Comparison of ENCODE assay signal across 8 cellular contexts in the genomic region with DNA sequence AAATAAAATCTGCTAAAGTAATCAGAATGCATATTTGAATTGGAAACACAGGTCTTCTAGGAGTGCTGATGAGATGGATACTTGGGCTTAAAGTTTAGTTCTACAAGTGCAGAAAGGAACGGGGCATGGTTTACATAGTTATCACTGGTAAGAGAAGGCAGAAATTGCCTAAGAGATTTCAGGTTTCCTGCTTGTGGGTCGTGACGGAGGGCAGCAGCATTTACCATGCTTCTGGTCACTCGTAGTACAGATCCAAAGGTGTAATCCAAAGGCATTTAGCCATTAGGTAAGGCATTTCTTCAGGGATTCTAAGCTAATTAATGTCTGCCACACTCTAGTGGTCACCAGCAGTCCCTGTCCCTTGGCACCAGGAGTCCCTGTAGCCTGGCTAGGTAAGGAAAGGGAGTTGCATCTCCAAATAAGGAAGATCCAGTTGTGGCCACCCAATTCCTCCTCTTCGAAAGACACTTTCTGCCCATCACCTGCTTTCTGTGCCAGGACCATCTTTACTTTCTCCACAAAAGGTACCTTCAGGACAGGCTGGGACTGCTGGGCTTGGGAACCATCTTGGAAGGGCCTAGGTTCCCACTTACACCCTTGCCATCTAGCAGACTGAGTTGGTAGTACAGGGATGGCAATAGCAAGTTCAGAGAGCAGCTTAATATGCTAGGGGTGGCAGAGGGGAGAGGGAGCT. TPM values are rescaled to one million over a fixed set of nuclear protein-coding genes. Genes with fewer than 3 reads are reported as not detected.
A peak's percentile ranks its signal among the peaks of the same experiment; 100 is the strongest.
DNase-seq lines count a peak whose midpoint lies in the region; ATAC-seq, FAIRE-seq and TF ChIP-seq lines count a peak whose summit lies in the region.

No MANE protein-coding gene starts in this region.

- no peaks in the 10 kb centered on the region for H3K9me3 Mint-ChIP-seq in naive thymus-derived CD8-positive, alpha-beta T cell

- peak overlapping the region; percentile 86 to 100 (median 99) for H3K27ac Mint-ChIP-seq in naive thymus-derived CD8-positive, alpha-beta T cell

- no peak for DNase-seq in BJ (ENCODE audit: low read depth)
- no peak for DNase-seq in Jurkat, Clone E6-1 (ENCODE audit: low read depth, low spot score)
- no peak for DNase-seq in bronchial epithelial cell (ENCODE audit: low read depth)
- DNase-seq in naive thymus-derived CD8-positive, alpha-beta T cell = no peak
- no peak for DNase-seq in DMS53 treated with DMSO at 0.1 percent for 48 hours (lab: John Stamatoyannopoulos, UW; ENCODE audit: unreplicated experiment)

- TF ChIP-seq CTCF in BJ (IDR thresholded peaks at IDR 0.05; ENCODE audit: insufficient read depth, low read depth, low read length) (no peak), bronchial epithelial cell (IDR thresholded peaks at IDR 0.05; ENCODE audit: insufficient read depth, low read length, severe bottlenecking) (no peak)

- no peaks in the 10 kb centered on the region for H3K27me3 Mint-ChIP-seq in naive thymus-derived CD8-positive, alpha-beta T cell

- H3K4me3 Mint-ChIP-seq in naive thymus-derived CD8-positive, alpha-beta T cell = peak overlapping the region; percentile 96 to 100 (median 98)

- H3K36me3 ChIP-seq in BJ (ENCODE audit: control insufficient read depth, insufficient read depth, low read length) (no peaks in the 10 kb centered on the region), bronchial epithelial cell (ENCODE audit: control insufficient read depth, insufficient read depth, low read length) (no peaks in the 10 kb centered on the region)

- no peaks in the 10 kb centered on the region for H3K27me3 ChIP-seq in BJ (ENCODE audit: control insufficient read depth, insufficient read depth, low read length)
- no peaks in the 10 kb centered on the region for H3K27me3 ChIP-seq in bronchial epithelial cell (ENCODE audit: control insufficient read depth, insufficient read depth, low read length)

- no peak for FAIRE-seq in bronchial epithelial cell (lab: Jason Lieb, UNC)

- no peak for ATAC-seq in naive thymus-derived CD8-positive, alpha-beta T cell
- ATAC-seq in GM19023 (IDR thresholded peaks at IDR 0.05; ENCODE audit: unreplicated experiment) (no peak), HG03432 (IDR thresholded peaks at IDR 0.05; ENCODE audit: unreplicated experiment) (no peak), HG02981 (IDR thresholded peaks at IDR 0.05; ENCODE audit: unreplicated experiment) (no peak)

- no peaks in the 10 kb centered on the region for H3K36me3 Mint-ChIP-seq in naive thymus-derived CD8-positive, alpha-beta T cell

- peaks cover 10 to 20% (median 18%) of the 10 kb centered on the region in 4 donors for H3K4me1 Mint-ChIP-seq in naive thymus-derived CD8-positive, alpha-beta T cell

- POLR2A ChIA-PET in BJ (lab: Charles Lee) = no interaction called here
- POLR2A ChIA-PET in naive thymus-derived CD8-positive, alpha-beta T cell (lab: Charles Lee) = interaction anchor here (2.0 to 2.2 kb wide), 3 partner anchors 54 to 510 kb away, joined by 7 to 28 read pairs (median 20); partner anchors contain the start of genes AHSA1, ANGEL1, SAMD15 and TMED8

- H3K4me3 ChIP-seq in BJ (ENCODE audit: low read depth, low read length) (peak overlapping the region; percentile 69), bronchial epithelial cell (ENCODE audit: low read depth, low read length) (peak overlapping the region; percentile 97)
- H3K4me3 ChIP-seq in Jurkat, Clone E6-1 (ENCODE audit: low read length) = peak overlapping the region; percentile 77

- CTCF ChIA-PET in BJ (lab: Yijun Ruan, JAX) = interaction anchor here (0.9 to 12.2 kb wide), 2 partner anchors 9 to 21 kb away, joined by 3 to 426 read pairs; no protein-coding TSS in a partner anchor

RNA-seq across cellular contexts. Expression of gene GSTZ1, which starts 1.5 kb away (rescaled TPM):
- 18.9 and 31.5 TPM in 2 replicates for polyA plus RNA-seq in BJ (2011; rRNA removed)
- 14.1 and 17.4 TPM in 2 replicates for polyA minus RNA-seq in BJ (2011; rRNA and poly(A)+ RNA removed)
- 45.0 TPM for polyA plus RNA-seq in Jurkat, Clone E6-1 (2012; ENCODE audit: insufficient read depth, insufficient read length)
- 55.6 and 66.1 TPM in 2 replicates for total RNA-seq in bronchial epithelial cell
- 10 to 100 TPM; 17.9 to 19.6 TPM for total RNA-seq in naive thymus-derived CD8-positive, alpha-beta T cell
- 10 to 100 TPM in 1 of 3 donors, 1 to 10 TPM in 2; 8.0 to 10.0 (median 9.9) TPM for polyA plus RNA-seq in naive thymus-derived CD8-positive, alpha-beta T cell

RNA-seq across cellular contexts. Expression of gene POMT2, which starts 1.7 kb away (rescaled TPM):
- polyA plus RNA-seq in BJ (2011; rRNA removed) = 17.4 and 23.3 TPM in 2 replicates
- 20.9 and 30.8 TPM in 2 replicates for polyA minus RNA-seq in BJ (2011; rRNA and poly(A)+ RNA removed)
- polyA plus RNA-seq in Jurkat, Clone E6-1 (2012; ENCODE audit: insufficient read depth, insufficient read length) = 18.6 TPM
- 5.8 and 7.8 TPM in 2 replicates for total RNA-seq in bronchial epithelial cell
- total RNA-seq in naive thymus-derived CD8-positive, alpha-beta T cell = 10 to 100 TPM; 11.4 to 13.9 TPM
- under 1 TPM; 0.25 to 0.50 (median 0.40) TPM for polyA plus RNA-seq in naive thymus-derived CD8-positive, alpha-beta T cell

RNA-seq across cellular contexts. Expression of gene NGB, which starts 51.4 kb away (rescaled TPM):
- polyA plus RNA-seq in BJ (2011; rRNA removed) = 0.05 TPM in 1 of 2 replicates, not detected in the other
- polyA minus RNA-seq in BJ (2011; rRNA and poly(A)+ RNA removed) = not detected in 2 replicates
- not detected for polyA plus RNA-seq in Jurkat, Clone E6-1 (2012; ENCODE audit: insufficient read depth, insufficient read length)
- total RNA-seq in bronchial epithelial cell = 0.26 TPM in 1 of 2 replicates, not detected in the other
- not detected for total RNA-seq in naive thymus-derived CD8-positive, alpha-beta T cell
- polyA plus RNA-seq in naive thymus-derived CD8-positive, alpha-beta T cell = not detected

RNA-seq across cellular contexts. Expression of gene TMED8, which starts 54.5 kb away (rescaled TPM):
- polyA plus RNA-seq in BJ (2011; rRNA removed) = 4.2 and 6.6 TPM in 2 replicates
- 5.6 and 6.1 TPM in 2 replicates for polyA minus RNA-seq in BJ (2011; rRNA and poly(A)+ RNA removed)
- polyA plus RNA-seq in Jurkat, Clone E6-1 (2012; ENCODE audit: insufficient read depth, insufficient read length) = 15.0 TPM
- 6.8 and 8.2 TPM in 2 replicates for total RNA-seq in bronchial epithelial cell
- total RNA-seq in naive thymus-derived CD8-positive, alpha-beta T cell = 1 to 10 TPM; 7.8 to 8.0 TPM
- polyA plus RNA-seq in naive thymus-derived CD8-positive, alpha-beta T cell = 1 to 10 TPM; 1.8 to 3.0 (median 2.1) TPM

RNA-seq across cellular contexts. Expression of gene SAMD15, which starts 54.8 kb away (rescaled TPM):
- polyA plus RNA-seq in BJ (2011; rRNA removed) = 0.34 and 1.4 TPM in 2 replicates
- polyA minus RNA-seq in BJ (2011; rRNA and poly(A)+ RNA removed) = 0.62 and 0.76 TPM in 2 replicates
- not detected for polyA plus RNA-seq in Jurkat, Clone E6-1 (2012; ENCODE audit: insufficient read depth, insufficient read length)
- under 0.01 and 0.26 TPM in 2 replicates for total RNA-seq in bronchial epithelial cell
- total RNA-seq in naive thymus-derived CD8-positive, alpha-beta T cell = under 1 TPM in 1 of 2 experiments, not detected in 1; 0.44 TPM
- polyA plus RNA-seq in naive thymus-derived CD8-positive, alpha-beta T cell = under 1 TPM in 1 of 3 donors, not detected in 2; 0.07 TPM
